Comparison of ENCODE assay signal across 1 cellular context in the genomic region with DNA sequence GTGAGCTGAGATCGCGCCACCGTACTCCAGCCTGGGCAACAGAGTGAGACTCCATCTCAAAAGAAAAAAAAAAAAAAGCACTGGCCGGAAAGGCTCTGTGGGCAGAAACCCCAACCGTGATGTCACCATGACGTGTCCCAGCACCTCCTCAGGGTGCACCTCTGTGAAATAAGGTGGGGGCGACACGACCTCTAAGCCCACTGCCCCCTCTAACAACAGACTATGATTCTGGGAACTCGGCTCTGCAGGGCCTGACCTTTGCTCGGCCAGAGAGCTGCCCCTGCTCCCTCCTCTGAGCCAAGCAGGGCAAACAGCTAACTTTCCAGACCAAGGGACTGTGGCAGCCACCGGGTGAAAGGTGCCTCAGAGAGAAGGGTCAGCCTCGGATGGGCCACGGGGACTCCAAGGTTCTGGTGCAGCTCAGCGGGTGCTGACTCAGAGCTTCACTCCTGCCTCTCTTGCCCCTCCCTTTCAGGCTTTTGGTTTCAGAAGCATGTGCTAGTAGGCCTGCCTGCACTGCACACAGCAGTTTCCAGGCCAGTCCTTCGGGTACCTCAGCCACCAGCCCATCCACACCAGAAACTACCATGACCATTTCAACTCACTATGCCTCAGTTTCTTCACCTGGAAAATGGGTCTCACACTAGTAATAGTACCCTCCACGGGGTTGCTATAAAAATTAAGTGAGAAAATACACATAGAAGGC.
TF ChIP-seq lines count a peak whose summit lies in the region.

No MANE protein-coding gene starts in this region.

TF ChIP-seq in HepG2, 621 proteins besides CTCF, POLR2A, EP300 and RAD21 (continued from another document and continues in another):
- TF ChIP-seq, protein P1, sequence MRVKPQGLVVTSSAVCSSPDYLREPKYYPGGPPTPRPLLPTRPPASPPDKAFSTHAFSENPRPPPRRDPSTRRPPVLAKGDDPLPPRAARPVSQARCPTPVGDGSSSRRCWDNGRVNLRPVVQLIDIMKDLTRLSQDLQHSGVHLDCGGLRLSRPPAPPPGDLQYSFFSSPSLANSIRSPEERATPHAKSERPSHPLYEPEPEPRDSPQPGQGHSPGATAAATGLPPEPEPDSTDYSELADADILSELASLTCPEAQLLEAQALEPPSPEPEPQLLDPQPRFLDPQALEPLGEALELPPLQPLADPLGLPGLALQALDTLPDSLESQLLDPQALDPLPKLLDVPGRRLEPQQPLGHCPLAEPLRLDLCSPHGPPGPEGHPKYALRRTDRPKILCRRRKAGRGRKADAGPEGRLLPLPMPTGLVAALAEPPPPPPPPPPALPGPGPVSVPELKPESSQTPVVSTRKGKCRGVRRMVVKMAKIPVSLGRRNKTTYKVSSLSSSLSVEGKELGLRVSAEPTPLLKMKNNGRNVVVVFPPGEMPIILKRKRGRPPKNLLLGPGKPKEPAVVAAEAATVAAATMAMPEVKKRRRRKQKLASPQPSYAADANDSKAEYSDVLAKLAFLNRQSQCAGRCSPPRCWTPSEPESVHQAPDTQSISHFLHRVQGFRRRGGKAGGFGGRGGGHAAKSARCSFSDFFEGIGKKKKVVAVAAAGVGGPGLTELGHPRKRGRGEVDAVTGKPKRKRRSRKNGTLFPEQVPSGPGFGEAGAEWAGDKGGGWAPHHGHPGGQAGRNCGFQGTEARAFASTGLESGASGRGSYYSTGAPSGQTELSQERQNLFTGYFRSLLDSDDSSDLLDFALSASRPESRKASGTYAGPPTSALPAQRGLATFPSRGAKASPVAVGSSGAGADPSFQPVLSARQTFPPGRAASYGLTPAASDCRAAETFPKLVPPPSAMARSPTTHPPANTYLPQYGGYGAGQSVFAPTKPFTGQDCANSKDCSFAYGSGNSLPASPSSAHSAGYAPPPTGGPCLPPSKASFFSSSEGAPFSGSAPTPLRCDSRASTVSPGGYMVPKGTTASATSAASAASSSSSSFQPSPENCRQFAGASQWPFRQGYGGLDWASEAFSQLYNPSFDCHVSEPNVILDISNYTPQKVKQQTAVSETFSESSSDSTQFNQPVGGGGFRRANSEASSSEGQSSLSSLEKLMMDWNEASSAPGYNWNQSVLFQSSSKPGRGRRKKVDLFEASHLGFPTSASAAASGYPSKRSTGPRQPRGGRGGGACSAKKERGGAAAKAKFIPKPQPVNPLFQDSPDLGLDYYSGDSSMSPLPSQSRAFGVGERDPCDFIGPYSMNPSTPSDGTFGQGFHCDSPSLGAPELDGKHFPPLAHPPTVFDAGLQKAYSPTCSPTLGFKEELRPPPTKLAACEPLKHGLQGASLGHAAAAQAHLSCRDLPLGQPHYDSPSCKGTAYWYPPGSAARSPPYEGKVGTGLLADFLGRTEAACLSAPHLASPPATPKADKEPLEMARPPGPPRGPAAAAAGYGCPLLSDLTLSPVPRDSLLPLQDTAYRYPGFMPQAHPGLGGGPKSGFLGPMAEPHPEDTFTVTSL (CRISPR knock-in tag; IDR thresholded peaks at IDR 0.05; ENCODE audit: borderline replicate concordance) = no peak
- TF ChIP-seq ZXDC (CRISPR knock-in tag; IDR thresholded peaks at IDR 0.05) = no peak
- no peak for TF ChIP-seq ZEB1 (IDR thresholded peaks at IDR 0.05; ENCODE audit: insufficient replicate concordance, low read depth)
- TF ChIP-seq NR3C1 (CRISPR knock-in tag; IDR thresholded peaks at IDR 0.05) = no peak
- TF ChIP-seq ZNF468 (CRISPR knock-in tag; IDR thresholded peaks at IDR 0.05) = no peak
- no peak for TF ChIP-seq MLLT10 (CRISPR knock-in tag; IDR thresholded peaks at IDR 0.05)
- TF ChIP-seq ISL2 (CRISPR knock-in tag; IDR thresholded peaks at IDR 0.05) = no peak
- TF ChIP-seq, protein P2, sequence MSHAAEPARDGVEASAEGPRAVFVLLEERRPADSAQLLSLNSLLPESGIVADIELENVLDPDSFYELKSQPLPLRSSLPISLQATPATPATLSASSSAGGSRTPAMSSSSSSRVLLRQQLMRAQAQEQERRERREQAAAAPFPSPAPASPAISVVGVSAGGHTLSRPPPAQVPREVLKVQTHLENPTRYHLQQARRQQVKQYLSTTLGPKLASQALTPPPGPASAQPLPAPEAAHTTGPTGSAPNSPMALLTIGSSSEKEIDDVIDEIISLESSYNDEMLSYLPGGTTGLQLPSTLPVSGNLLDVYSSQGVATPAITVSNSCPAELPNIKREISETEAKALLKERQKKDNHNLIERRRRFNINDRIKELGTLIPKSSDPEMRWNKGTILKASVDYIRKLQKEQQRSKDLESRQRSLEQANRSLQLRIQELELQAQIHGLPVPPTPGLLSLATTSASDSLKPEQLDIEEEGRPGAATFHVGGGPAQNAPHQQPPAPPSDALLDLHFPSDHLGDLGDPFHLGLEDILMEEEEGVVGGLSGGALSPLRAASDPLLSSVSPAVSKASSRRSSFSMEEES (CRISPR knock-in tag; IDR thresholded peaks at IDR 0.05) = no peak
- no peak for TF ChIP-seq ZNF33A (CRISPR knock-in tag; IDR thresholded peaks at IDR 0.05; ENCODE audit: borderline replicate concordance)
- TF ChIP-seq, protein P3, sequence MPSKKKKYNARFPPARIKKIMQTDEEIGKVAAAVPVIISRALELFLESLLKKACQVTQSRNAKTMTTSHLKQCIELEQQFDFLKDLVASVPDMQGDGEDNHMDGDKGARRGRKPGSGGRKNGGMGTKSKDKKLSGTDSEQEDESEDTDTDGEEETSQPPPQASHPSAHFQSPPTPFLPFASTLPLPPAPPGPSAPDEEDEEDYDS (CRISPR knock-in tag; IDR thresholded peaks at IDR 0.05) = no peak
- TF ChIP-seq SRY (CRISPR knock-in tag; IDR thresholded peaks at IDR 0.05) = no peak
- TF ChIP-seq NFKBIZ (CRISPR knock-in tag; IDR thresholded peaks at IDR 0.05) = no peak
- no peak for TF ChIP-seq ZFP90 (CRISPR knock-in tag; IDR thresholded peaks at IDR 0.05; ENCODE audit: borderline replicate concordance)
- TF ChIP-seq ZNF564 (CRISPR knock-in tag; IDR thresholded peaks at IDR 0.05) = no peak
- no peak for TF ChIP-seq ASH2L (IDR thresholded peaks at IDR 0.05; ENCODE audit: insufficient read length, low read depth, low read length)
- no peak for TF ChIP-seq GRHL1 (CRISPR knock-in tag; conservative IDR thresholded peaks at IDR 0.05)
- no peak for TF ChIP-seq ARNT2 (CRISPR knock-in tag; IDR thresholded peaks at IDR 0.05; ENCODE audit: low read depth)
- TF ChIP-seq KLF16 (CRISPR knock-in tag; IDR thresholded peaks at IDR 0.05) = peak in 1 of 2 experiments; percentile 23; a peak in 1 of 4 replicates
- TF ChIP-seq, protein P4, sequence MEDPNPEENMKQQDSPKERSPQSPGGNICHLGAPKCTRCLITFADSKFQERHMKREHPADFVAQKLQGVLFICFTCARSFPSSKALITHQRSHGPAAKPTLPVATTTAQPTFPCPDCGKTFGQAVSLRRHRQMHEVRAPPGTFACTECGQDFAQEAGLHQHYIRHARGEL (CRISPR knock-in tag; IDR thresholded peaks at IDR 0.05) = no peak
- TF ChIP-seq NFRKB (IDR thresholded peaks at IDR 0.05) = no peak
- TF ChIP-seq ZNF615 (CRISPR knock-in tag; IDR thresholded peaks at IDR 0.05; ENCODE audit: borderline replicate concordance) = no peak
- no peak for TF ChIP-seq YY1 (IDR thresholded peaks at IDR 0.05; ENCODE audit: insufficient read depth, insufficient replicate concordance, low read depth, low read length)
- TF ChIP-seq ZNF589 (CRISPR knock-in tag; conservative IDR thresholded peaks at IDR 0.05) = no peak
- TF ChIP-seq ZNF614 (CRISPR knock-in tag; IDR thresholded peaks at IDR 0.05; ENCODE audit: borderline replicate concordance) = no peak
- no peak for TF ChIP-seq THAP7 (CRISPR knock-in tag; IDR thresholded peaks at IDR 0.05)
- TF ChIP-seq, protein P5, sequence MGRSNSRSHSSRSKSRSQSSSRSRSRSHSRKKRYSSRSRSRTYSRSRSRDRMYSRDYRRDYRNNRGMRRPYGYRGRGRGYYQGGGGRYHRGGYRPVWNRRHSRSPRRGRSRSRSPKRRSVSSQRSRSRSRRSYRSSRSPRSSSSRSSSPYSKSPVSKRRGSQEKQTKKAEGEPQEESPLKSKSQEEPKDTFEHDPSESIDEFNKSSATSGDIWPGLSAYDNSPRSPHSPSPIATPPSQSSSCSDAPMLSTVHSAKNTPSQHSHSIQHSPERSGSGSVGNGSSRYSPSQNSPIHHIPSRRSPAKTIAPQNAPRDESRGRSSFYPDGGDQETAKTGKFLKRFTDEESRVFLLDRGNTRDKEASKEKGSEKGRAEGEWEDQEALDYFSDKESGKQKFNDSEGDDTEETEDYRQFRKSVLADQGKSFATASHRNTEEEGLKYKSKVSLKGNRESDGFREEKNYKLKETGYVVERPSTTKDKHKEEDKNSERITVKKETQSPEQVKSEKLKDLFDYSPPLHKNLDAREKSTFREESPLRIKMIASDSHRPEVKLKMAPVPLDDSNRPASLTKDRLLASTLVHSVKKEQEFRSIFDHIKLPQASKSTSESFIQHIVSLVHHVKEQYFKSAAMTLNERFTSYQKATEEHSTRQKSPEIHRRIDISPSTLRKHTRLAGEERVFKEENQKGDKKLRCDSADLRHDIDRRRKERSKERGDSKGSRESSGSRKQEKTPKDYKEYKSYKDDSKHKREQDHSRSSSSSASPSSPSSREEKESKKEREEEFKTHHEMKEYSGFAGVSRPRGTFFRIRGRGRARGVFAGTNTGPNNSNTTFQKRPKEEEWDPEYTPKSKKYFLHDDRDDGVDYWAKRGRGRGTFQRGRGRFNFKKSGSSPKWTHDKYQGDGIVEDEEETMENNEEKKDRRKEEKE (IDR thresholded peaks at IDR 0.05) = no peak
- no peak for TF ChIP-seq RFX1 (IDR thresholded peaks at IDR 0.05)
- no peak for TF ChIP-seq ZNF232 (CRISPR knock-in tag; IDR thresholded peaks at IDR 0.05; ENCODE audit: borderline replicate concordance)
- no peak for TF ChIP-seq PCBP1 (IDR thresholded peaks at IDR 0.05; ENCODE audit: borderline replicate concordance, low read depth, low read length)
- TF ChIP-seq NR2F2 (IDR thresholded peaks at IDR 0.05; ENCODE audit: borderline replicate concordance, low read depth) = no peak
- no peak for TF ChIP-seq RNF2 (conservative IDR thresholded peaks at IDR 0.05; ENCODE audit: low read depth)
- no peak for TF ChIP-seq ZBTB42 (CRISPR knock-in tag; IDR thresholded peaks at IDR 0.05)
- TF ChIP-seq HMGXB3 (CRISPR knock-in tag; IDR thresholded peaks at IDR 0.05; ENCODE audit: borderline replicate concordance) = no peak
- TF ChIP-seq NCOA5 (CRISPR knock-in tag; IDR thresholded peaks at IDR 0.05) = no peak
- TF ChIP-seq ISX (CRISPR knock-in tag; conservative IDR thresholded peaks at IDR 0.05) = no peak
- TF ChIP-seq SIX4 (CRISPR knock-in tag; IDR thresholded peaks at IDR 0.05) = peak; percentile 13; the same call in 1 of the 2 replicates
- no peak for TF ChIP-seq ZNF260 (CRISPR knock-in tag; IDR thresholded peaks at IDR 0.05; ENCODE audit: borderline replicate concordance, low read depth)
- no peak for TF ChIP-seq MIER3 (CRISPR knock-in tag; IDR thresholded peaks at IDR 0.05; ENCODE audit: borderline replicate concordance)
